ENCODE assay signal across 8 cellular contexts in the genomic region with DNA sequence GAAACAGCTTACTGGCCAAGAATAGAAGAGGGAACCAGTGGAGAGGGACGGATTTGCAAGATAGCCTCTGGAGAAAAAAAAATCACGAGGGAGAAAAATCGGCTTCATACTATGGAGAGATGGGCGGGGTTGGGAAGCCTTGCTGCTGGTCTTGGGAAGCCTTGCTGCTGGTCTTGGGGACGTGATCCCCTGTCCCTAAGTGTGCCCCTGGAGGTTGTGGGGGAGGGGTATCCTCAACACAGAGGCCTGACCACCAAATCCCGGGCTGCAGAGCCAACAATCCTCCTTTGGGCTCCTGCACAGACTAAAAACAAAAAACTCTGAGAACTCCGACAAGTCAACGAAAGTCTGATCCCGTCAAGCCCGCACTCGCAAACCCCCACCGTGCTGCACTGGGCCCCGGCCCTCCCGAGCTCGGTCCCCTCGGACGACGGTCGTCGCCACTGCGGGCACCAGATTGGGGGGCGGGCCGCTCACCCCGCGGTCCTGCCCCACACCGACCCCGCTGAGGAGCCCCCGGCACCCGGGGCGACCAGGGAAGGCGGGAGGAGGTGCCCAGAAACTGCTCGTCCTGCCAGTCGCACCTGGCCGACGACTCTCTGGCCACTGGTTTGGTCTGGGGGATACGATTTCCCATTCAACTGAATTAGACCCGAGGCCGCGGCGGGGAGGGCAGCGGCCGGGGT. TPM values are rescaled to one million over a fixed set of nuclear protein-coding genes. Genes with fewer than 3 reads are reported as not detected.
DNase-seq lines count a peak whose midpoint lies in the region; ATAC-seq and TF ChIP-seq lines count a peak whose summit lies in the region.

No MANE protein-coding gene starts in this region.

- H3K36me3 Mint-ChIP-seq in effector memory CD8-positive, alpha-beta T cell (ENCODE audit: insufficient read depth) = peaks cover 7% of the 10 kb centered on the region

- no peaks in the 10 kb centered on the region for H3K36me3 ChIP-seq in HCT116 (ENCODE audit: control insufficient read depth in 1 of 2, insufficient read depth in 2 of 2, low read length in 2 of 2)
- H3K36me3 ChIP-seq in upper lobe of left lung = no peaks in the 10 kb centered on the region

- H4K20me1 ChIP-seq in HCT116 (ENCODE audit: insufficient read depth) = no peaks in the 10 kb centered on the region

- no peak for TF ChIP-seq RAD21 in HCT116 (IDR thresholded peaks at IDR 0.05; ENCODE audit: low read depth)

- WGBS in upper lobe of left lung, 2 donors = 5% methylated on average over 16 to 40 of the region's 42 CpGs

- H3K27ac ChIP-seq in HCT116 (ENCODE audit: low read depth, low read length) (peak overlapping the region; percentile 69), upper lobe of left lung (peak overlapping the region; percentile 71 to 81 (median 80))

- CTCF ChIA-PET in HCT116 (lab: Charles Lee) = interaction anchor here (0.6 to 1.7 kb wide), 13 partner anchors 10 to 640 kb away, joined by 3 to 16 read pairs (median 4); partner anchors contain the start of gene MAP3K5

- ATAC-seq in HCT116 (peak; percentile 10), upper lobe of left lung (ENCODE audit: low FRiP score in 2 of 2) (peak; percentile 15 to 39)
- no peak for ATAC-seq in effector memory CD8-positive, alpha-beta T cell (replicated peaks)

- no peak for TF ChIP-seq CTCF in HCT116 (IDR thresholded peaks at IDR 0.05 in 2 of 3, conservative IDR thresholded peaks at IDR 0.05 in 1 of 3; ENCODE audit: borderline replicate concordance in 1 of 3, insufficient read depth in 1 of 3, low read depth in 2 of 3, low read length in 2 of 3)
- no peak for TF ChIP-seq CTCF in upper lobe of left lung (IDR thresholded peaks at IDR 0.05)

- peak overlapping the region; percentile 92 for H3K4me2 ChIP-seq in HCT116 (ENCODE audit: low read length)

- RAD21 ChIA-PET in HCT116 (lab: Charles Lee; ENCODE audit: low non-redundant PET in 1 of 2, low total read pairs in 2 of 2, uncharacterized antibody in 2 of 2, unreplicated experiment in 2 of 2) = no interaction called here

- no peak for TF ChIP-seq POLR2A in HCT116 (IDR thresholded peaks at IDR 0.05; ENCODE audit: borderline replicate concordance, extremely low read depth, insufficient read depth, insufficient read length)
- no peak for TF ChIP-seq POLR2A in upper lobe of left lung (IDR thresholded peaks at IDR 0.05)

- peak overlapping the region; percentile 75 to 79 for H3K4me3 ChIP-seq in HCT116 (replicated peaks in 1 of 2; ENCODE audit: low read depth in 1 of 2, low read length in 2 of 2)
- H3K4me3 ChIP-seq in upper lobe of left lung = peak overlapping the region; percentile 59 to 81 (median 79)

- H3K9me3 ChIP-seq in HCT116 (ENCODE audit: control insufficient read depth in 1 of 2, insufficient read depth in 1 of 2, low read depth in 1 of 2, low read length in 2 of 2) (no peaks in the 10 kb centered on the region), upper lobe of left lung (no peaks in the 10 kb centered on the region)

- H2AFZ ChIP-seq in HCT116 (ENCODE audit: low read depth, low read length, poor library complexity, severe bottlenecking) = no peak overlapping the region

- H3K9me3 Mint-ChIP-seq in effector memory CD8-positive, alpha-beta T cell = no peaks in the 10 kb centered on the region

- BruUV-seq in HCT116 (replicated peaks; lab: Mats Ljungman, UMichigan) = no TSS peak

- H3K4me1 Mint-ChIP-seq in effector memory CD8-positive, alpha-beta T cell (ENCODE audit: low read depth in 2 of 2) = peaks cover 4 to 5% of the 10 kb centered on the region in 2 donors

- no peak overlapping the region for H3K27ac Mint-ChIP-seq in effector memory CD8-positive, alpha-beta T cell

- peaks cover 46% of the 10 kb centered on the region for H3K79me2 ChIP-seq in HCT116 (ENCODE audit: insufficient read depth, low read length)

- POLR2A ChIA-PET in HCT116 (lab: Charles Lee) = interaction anchor here (1.0 kb wide), 1 partner anchor 260 kb away, joined by 6 read pairs; the partner anchor contains the start of gene BCLAF1

- H3K27me3 ChIP-seq in HCT116 (ENCODE audit: insufficient read depth, low read length) = no peaks in the 10 kb centered on the region
- H3K27me3 ChIP-seq in upper lobe of left lung = peaks cover 0 to 13% (median 2%) of the 10 kb centered on the region in 4 donors

- TF ChIP-seq EP300 in upper lobe of left lung (IDR thresholded peaks at IDR 0.05) = no peak

- intact Hi-C loops in HCT116 (cut with micrococcal nuclease) = loop anchor here (1.0 to 10.0 kb wide), 4 partner anchors 172 to 1015 kb away; partner anchors contain the start of gene BCLAF1

- peak overlapping the region; percentile 66 to 70 for H3K4me3 Mint-ChIP-seq in effector memory CD8-positive, alpha-beta T cell

- peaks cover 42 to 47% of the 10 kb centered on the region in 2 donors for H3K27me3 Mint-ChIP-seq in effector memory CD8-positive, alpha-beta T cell

- peak overlapping the region; percentile 77 for H3K9ac ChIP-seq in HCT116 (ENCODE audit: low read length)

- DNase-seq in COLO668 (lab: John Stamatoyannopoulos, UW; ENCODE audit: unreplicated experiment) (peak; percentile 32), HCT116 (ENCODE audit: low read depth, low spot score) (no peak), RPMI7951 (ENCODE audit: low read depth) (peak; percentile 5), midbrain (lab: John Stamatoyannopoulos, UW) (peak; percentile 48), upper lobe of left lung (peak; percentile 40 to 87), NCI-H1930 (lab: John Stamatoyannopoulos, UW) (no peak), NOMO-1 (lab: John Stamatoyannopoulos, UW; ENCODE audit: unreplicated experiment in 2 of 2) (no peak)
- no peak for DNase-seq in effector memory CD8-positive, alpha-beta T cell

- no peaks in the 10 kb centered on the region for H3K9me2 ChIP-seq in HCT116 (ENCODE audit: insufficient read depth)

- peaks cover 6 to 17% of the 10 kb centered on the region in 2 experiments; a peak in 3 of 4 replicates for H3K4me1 ChIP-seq in HCT116 (ENCODE audit: control insufficient read depth in 1 of 2, insufficient read depth in 2 of 2, low read length in 2 of 2)
- H3K4me1 ChIP-seq in upper lobe of left lung = peaks cover 17 to 23% (median 18%) of the 10 kb centered on the region in 4 donors

TF ChIP-seq in HCT116, 20 proteins besides CTCF, POLR2A, EP300 and RAD21:
- no peak for TF ChIP-seq ZNF274 (IDR thresholded peaks at IDR 0.05; ENCODE audit: low read depth, low read length)
- no peak for TF ChIP-seq MAX (IDR thresholded peaks at IDR 0.05)
- no peak for TF ChIP-seq TCF7L2 (IDR thresholded peaks at IDR 0.05; ENCODE audit: borderline replicate concordance, extremely low read depth, insufficient read depth, insufficient read length)
- TF ChIP-seq, protein P1, sequence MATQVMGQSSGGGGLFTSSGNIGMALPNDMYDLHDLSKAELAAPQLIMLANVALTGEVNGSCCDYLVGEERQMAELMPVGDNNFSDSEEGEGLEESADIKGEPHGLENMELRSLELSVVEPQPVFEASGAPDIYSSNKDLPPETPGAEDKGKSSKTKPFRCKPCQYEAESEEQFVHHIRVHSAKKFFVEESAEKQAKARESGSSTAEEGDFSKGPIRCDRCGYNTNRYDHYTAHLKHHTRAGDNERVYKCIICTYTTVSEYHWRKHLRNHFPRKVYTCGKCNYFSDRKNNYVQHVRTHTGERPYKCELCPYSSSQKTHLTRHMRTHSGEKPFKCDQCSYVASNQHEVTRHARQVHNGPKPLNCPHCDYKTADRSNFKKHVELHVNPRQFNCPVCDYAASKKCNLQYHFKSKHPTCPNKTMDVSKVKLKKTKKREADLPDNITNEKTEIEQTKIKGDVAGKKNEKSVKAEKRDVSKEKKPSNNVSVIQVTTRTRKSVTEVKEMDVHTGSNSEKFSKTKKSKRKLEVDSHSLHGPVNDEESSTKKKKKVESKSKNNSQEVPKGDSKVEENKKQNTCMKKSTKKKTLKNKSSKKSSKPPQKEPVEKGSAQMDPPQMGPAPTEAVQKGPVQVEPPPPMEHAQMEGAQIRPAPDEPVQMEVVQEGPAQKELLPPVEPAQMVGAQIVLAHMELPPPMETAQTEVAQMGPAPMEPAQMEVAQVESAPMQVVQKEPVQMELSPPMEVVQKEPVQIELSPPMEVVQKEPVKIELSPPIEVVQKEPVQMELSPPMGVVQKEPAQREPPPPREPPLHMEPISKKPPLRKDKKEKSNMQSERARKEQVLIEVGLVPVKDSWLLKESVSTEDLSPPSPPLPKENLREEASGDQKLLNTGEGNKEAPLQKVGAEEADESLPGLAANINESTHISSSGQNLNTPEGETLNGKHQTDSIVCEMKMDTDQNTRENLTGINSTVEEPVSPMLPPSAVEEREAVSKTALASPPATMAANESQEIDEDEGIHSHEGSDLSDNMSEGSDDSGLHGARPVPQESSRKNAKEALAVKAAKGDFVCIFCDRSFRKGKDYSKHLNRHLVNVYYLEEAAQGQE (IDR thresholded peaks at IDR 0.05; ENCODE audit: low read depth) = no peak
- TF ChIP-seq EGR1 (IDR thresholded peaks at IDR 0.05; ENCODE audit: low read depth) = no peak
- no peak for TF ChIP-seq CBX3 (IDR thresholded peaks at IDR 0.05; ENCODE audit: low read depth)
- no peak for TF ChIP-seq EZH2 (IDR thresholded peaks at IDR 0.05)
- TF ChIP-seq JUND (IDR thresholded peaks at IDR 0.05) = no peak
- no peak for TF ChIP-seq EZH2phosphoT487 (IDR thresholded peaks at IDR 0.05; ENCODE audit: borderline replicate concordance)
- TF ChIP-seq SRF (IDR thresholded peaks at IDR 0.05; ENCODE audit: low read depth) = no peak
- no peak for TF ChIP-seq CEBPB (IDR thresholded peaks at IDR 0.05; ENCODE audit: low read depth)

RNA-seq across cellular contexts. Expression of gene MAP7, which starts 0.7 kb away (rescaled TPM):
- total RNA-seq in HCT116 (2021; ENCODE audit: unreplicated experiment) (35.5 TPM), upper lobe of left lung (10 to 100 TPM; 18.1 to 26.6 (median 24.2) TPM)
- 18.7 and 22.1 TPM in 2 replicates for polyA plus RNA-seq in HCT116 (2012)
- 0.24 TPM in 1 of 2 replicates, not detected in the other for total RNA-seq in RPMI7951 (2014; rRNA removed; shearing (Covaris generic))

Comparison
In these comparisons a context has a peak if more than half of its experiments do, and no peak if none do; other contexts are left out.
1. DNase-seq: peak in COLO668 (single experiment), RPMI7951 (single experiment), midbrain (single experiment) and upper lobe of left lung (2 of 2); none in HCT116 (single experiment), effector memory CD8-positive, alpha-beta T cell (0 of 3), NCI-H1930 (0 of 2) and NOMO-1 (0 of 2).
2. RNA of gene MAP7, which starts 0.7 kb away (total RNA-seq): 35.5 TPM in HCT116 (single experiment) and 18.1 to 26.6 TPM in upper lobe of left lung; 0.24 TPM in RPMI7951; every median in the first group is over 10 times any median in the second.